8 cellular contexts compared by ENCODE assay signal in the genomic region with DNA sequence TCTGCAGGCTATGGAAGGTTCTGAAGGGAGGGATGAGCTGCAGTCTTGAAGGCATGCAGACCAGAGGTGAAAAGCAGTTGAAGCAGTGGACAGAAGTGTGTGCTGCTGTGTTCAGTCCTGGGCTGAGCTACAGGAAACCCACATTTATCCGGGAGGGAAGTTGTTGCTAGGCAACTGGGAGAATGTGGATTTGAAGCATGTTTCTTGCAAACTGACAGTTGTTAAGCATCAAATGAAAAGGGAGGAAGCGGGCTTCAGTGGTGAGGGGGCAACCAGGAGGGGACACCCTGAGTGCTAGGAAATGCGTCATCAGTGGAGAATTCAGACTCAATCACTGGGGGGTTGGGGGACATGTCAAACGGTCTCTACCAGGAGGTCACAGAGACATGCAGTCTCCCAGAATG. TPM values are rescaled to one million over a fixed set of nuclear protein-coding genes. Genes with fewer than 3 reads are reported as not detected.
A peak's percentile ranks its signal among the peaks of the same experiment; 100 is the strongest.
DNase-seq lines count a peak whose midpoint lies in the region; ATAC-seq and TF ChIP-seq lines count a peak whose summit lies in the region.

No MANE protein-coding gene starts in this region.

- peaks cover 0 to 26% (median 0%) of the 10 kb centered on the region in 11 experiments; a peak in 2 of 22 replicates for H4K20me1 ChIP-seq in BLaER1 treated with 17β-estradiol and CSF1 and Interleukin-3, amounts not matched to agents 10 nM and 100 nM

- peaks cover 0 to 6% (median 0%) of the 10 kb centered on the region in 11 experiments; a peak in 2 of 22 replicates for H3K9me3 ChIP-seq in BLaER1 treated with 17β-estradiol and CSF1 and Interleukin-3, amounts not matched to agents 10 nM and 100 nM (replicated peaks in 1 of 11)

- peaks cover 60 to 100% (median 99%) of the 10 kb centered on the region in 10 experiments for H3K4me1 ChIP-seq in BLaER1 treated with 17β-estradiol and CSF1 and Interleukin-3, amounts not matched to agents 10 nM and 100 nM

- peak overlapping the region in 10 of 11 experiments; percentile 49 to 93 (median 88); a peak in 19 of 22 replicates for H3K27ac ChIP-seq in BLaER1 treated with 17β-estradiol and CSF1 and Interleukin-3, amounts not matched to agents 10 nM and 100 nM

- H3K9ac ChIP-seq in BLaER1 treated with 17β-estradiol and CSF1 and Interleukin-3, amounts not matched to agents 10 nM and 100 nM, result peak overlapping the region in 9 of 11 experiments; percentile 19 to 82 (median 74); a peak in 16 of 22 replicates

- peak overlapping the region in 7 of 10 experiments; percentile 10 to 38 (median 26); a peak in 8 of 20 replicates for H3K4me3 ChIP-seq in BLaER1 treated with 17β-estradiol and CSF1 and Interleukin-3, amounts not matched to agents 10 nM and 100 nM

- H3K4me1 Mint-ChIP-seq in chondrocyte (ENCODE audit: low read depth) (peaks cover 66% of the 10 kb centered on the region), mesothelial cell of epicardium (peaks cover 71% of the 10 kb centered on the region)

- H3K36me3 ChIP-seq in BLaER1 treated with 17β-estradiol and CSF1 and Interleukin-3, amounts not matched to agents 10 nM and 100 nM, result no peaks in the 10 kb centered on the region

- no peaks in the 10 kb centered on the region for H3K9me3 Mint-ChIP-seq in chondrocyte (ENCODE audit: low read depth)
- H3K9me3 Mint-ChIP-seq in mesothelial cell of epicardium, result peaks cover 4% of the 10 kb centered on the region

- H3K4me3 Mint-ChIP-seq in chondrocyte (ENCODE audit: unreplicated experiment) (no peak overlapping the region), mesothelial cell of epicardium (no peak overlapping the region)

- no peak for ATAC-seq in HG03378 (IDR thresholded peaks at IDR 0.05; ENCODE audit: unreplicated experiment)
- no peak for ATAC-seq in HG03342 (IDR thresholded peaks at IDR 0.05; ENCODE audit: unreplicated experiment)
- no peak for ATAC-seq in HG03439 (IDR thresholded peaks at IDR 0.05; ENCODE audit: unreplicated experiment)

- TF ChIP-seq CTCF in chondrocyte (IDR thresholded peaks at IDR 0.05) (no peak), mesothelial cell of epicardium (IDR thresholded peaks at IDR 0.05; ENCODE audit: unreplicated experiment) (no peak)

- peak overlapping the region; percentile 91 for H3K27ac Mint-ChIP-seq in chondrocyte (ENCODE audit: unreplicated experiment)
- H3K27ac Mint-ChIP-seq in mesothelial cell of epicardium, result peak overlapping the region; percentile 99

- DNase-seq in KG1 (lab: John Stamatoyannopoulos, UW) (peak; percentile 91), chondrocyte (ENCODE audit: low spot score) (no peak), mesothelial cell of epicardium (ENCODE audit: low spot score in 2 of 2, unreplicated experiment in 2 of 2) (no peak), SKM-1 treated with dmso at 0.1 percent for 144 hours (lab: John Stamatoyannopoulos, UW; ENCODE audit: unreplicated experiment) (no peak)

- peak overlapping the region; percentile 81 to 98 (median 94) for H3K4me2 ChIP-seq in BLaER1 treated with 17β-estradiol and CSF1 and Interleukin-3, amounts not matched to agents 10 nM and 100 nM

- H3K27me3 ChIP-seq in BLaER1 treated with 17β-estradiol and CSF1 and Interleukin-3, amounts not matched to agents 10 nM and 100 nM, result peaks cover 0 to 73% (median 0%) of the 10 kb centered on the region in 11 experiments; a peak in 8 of 22 replicates

- H3K27me3 Mint-ChIP-seq in chondrocyte (ENCODE audit: low read depth) (no peaks in the 10 kb centered on the region), mesothelial cell of epicardium (ENCODE audit: low read depth) (no peaks in the 10 kb centered on the region)

- H3K36me3 Mint-ChIP-seq in chondrocyte (ENCODE audit: low read depth), result no peaks in the 10 kb centered on the region
- H3K36me3 Mint-ChIP-seq in mesothelial cell of epicardium, result no peaks in the 10 kb centered on the region

RNA-seq across cellular contexts. Expression of a gene that starts 28.7 kb away (rescaled TPM):
- total RNA-seq in chondrocyte (0.22 to 0.63 TPM (median 0.26 TPM) in 3 replicates), mesothelial cell of epicardium (12.7 to 14.5 TPM (median 14.4 TPM) in 3 replicates)
